25 cellular contexts compared by ENCODE assay signal in genomic region chr12:1873531-1874149, GRCh38. TPM values are rescaled to one million over a fixed set of nuclear protein-coding genes. Genes with fewer than 3 reads are reported as not detected.
DNase-seq lines count a peak whose midpoint lies in the region; ATAC-seq, FAIRE-seq and TF ChIP-seq lines count a peak whose summit lies in the region.
"Had no signal": no experiment of that assay in that cellular context is flagged by ENCODE, and none has a peak within 500 bp of the region (broad histone marks: within the 10 kb centered on the region; RNA-seq: fewer than 3 reads in every experiment).

No MANE protein-coding gene starts in this region.

- H3K27ac ChIP-seq in gastroesophageal sphincter: no peak overlapping the region
- H3K27ac ChIP-seq: A549, GM23248, HL-60, SJCRH30 had no signal

- H3K36me3 ChIP-seq in gastroesophageal sphincter: no peaks in the 10 kb centered on the region
- H3K36me3 ChIP-seq: BE2C, HAP-1, SJCRH30 had no signal

- DNase-seq in activated CD8-positive, alpha-beta memory T cell treated with anti-CD3 and anti-CD28 coated beads for 24 hours: peak; percentile 17
- DNase-seq in activated CD8-positive, alpha-beta memory T cell treated with anti-CD3 and anti-CD28 coated beads, Interleukin-2, amount 50 U/mL, for 4 hours: no peak
- DNase-seq in NCI-H446 treated with DMSO at 0.1 percent for 48 hours (lab: John Stamatoyannopoulos, UW): peak; percentile 25
- DNase-seq in iPS-NIHi7 (ENCODE audit: extremely low spot score): peak; percentile 3
- DNase-seq in H54 (ENCODE audit: insufficient read length, low spot score): no peak
- no peak for DNase-seq in DMS79 (lab: John Stamatoyannopoulos, UW)
- DNase-seq: BE2C, DND-41, GM23248, KBM-7, MM.1S, NCI-H1048, NCI-H1417 treated with DMSO at 0.1 percent for 48 hours, NCI-H1930, NCI-H345, NCI-H524 treated with DMSO at 0.1 percent for 48 hours, OCI-M1, SJCRH30 had no signal

- no peak overlapping the region for H3K4me3 ChIP-seq in gastroesophageal sphincter
- H3K4me3 ChIP-seq: A549, GM12878, GM23248, HAP-1, SJCRH30 had no signal

- peaks cover 5% of the 10 kb centered on the region for H3K27me3 ChIP-seq in gastroesophageal sphincter
- H3K27me3 ChIP-seq: BE2C, SJCRH30 had no signal

- no peak for TF ChIP-seq POLR2A in H54 (IDR thresholded peaks at IDR 0.05; ENCODE audit: low read depth, low read length)
- TF ChIP-seq POLR2A in gastroesophageal sphincter (IDR thresholded peaks at IDR 0.05): no peak

- 38 to 69% methylated on average over 2 of the region's 2 CpGs for WGBS in gastroesophageal sphincter (ENCODE audit: low coverage in 1 of 2), 2 donors

- H3K4me1 ChIP-seq in gastroesophageal sphincter: no peaks in the 10 kb centered on the region
- H3K4me1 ChIP-seq: A549, BE2C, HAP-1, SJCRH30 had no signal

- peaks cover 0 to 14% (median 0%) of the 10 kb centered on the region in 3 donors for H3K9me3 ChIP-seq in gastroesophageal sphincter
- H3K9me3 ChIP-seq: HAP-1, SJCRH30 had no signal

- FAIRE-seq in H54 (lab: Jason Lieb, UNC): no peak
- FAIRE-seq: A549, GM12878, RCC 7860 had no signal

- ATAC-seq in gastroesophageal sphincter: no peak
- ATAC-seq: A549, GM12878 had no signal

- TF ChIP-seq EP300 in gastroesophageal sphincter (IDR thresholded peaks at IDR 0.05): no peak

- TF ChIP-seq CTCF in gastroesophageal sphincter (IDR thresholded peaks at IDR 0.05): no peak

RNA-seq across cellular contexts. Expression of gene CACNA2D4, which starts 44.8 kb away (rescaled TPM):
- total RNA-seq in gastroesophageal sphincter: 1 to 10 TPM; 1.4 to 3.3 (median 3.0) TPM
- total RNA-seq: GM23248 had no signal

RNA-seq across cellular contexts. Expression of gene LRTM2, which starts 53.3 kb away (rescaled TPM):
- total RNA-seq in gastroesophageal sphincter: not detected
- total RNA-seq: GM12878, GM23248, HT-29, SJCRH30 had no signal

Comparison
In these comparisons a context has a peak if more than half of its experiments do, and no peak if none do; other contexts are left out.
1. DNase-seq: peak in activated CD8-positive, alpha-beta memory T cell treated with anti-CD3 and anti-CD28 coated beads for 24 hours (single experiment), NCI-H446 treated with DMSO at 0.1 percent for 48 hours (single experiment) and iPS-NIHi7 (single experiment); none in activated CD8-positive, alpha-beta memory T cell treated with anti-CD3 and anti-CD28 coated beads, Interleukin-2, amount 50 U/mL, for 4 hours (single experiment), H54 (single experiment) and DMS79 (single experiment).